Comparison of ENCODE assay signal across 8 cellular contexts in genomic region chr17:979539-980405, GRCh38. TPM values are rescaled to one million over a fixed set of nuclear protein-coding genes. Genes with fewer than 3 reads are reported as not detected.
DNase-seq lines count a peak whose midpoint lies in the region; ATAC-seq, FAIRE-seq and TF ChIP-seq lines count a peak whose summit lies in the region.

TSS of gene NXN (minus strand) at chr17:979776.

- H3K27ac ChIP-seq in caudate nucleus (ENCODE audit: low read depth, low read length) = peak within 1 kb of the TSS; percentile 44
- H3K27ac ChIP-seq in kidney (ENCODE audit: low read depth in 2 of 2, low read length in 2 of 2) = peak within 1 kb of the TSS; percentile 67 to 86

- TF ChIP-seq CTCF in kidney (IDR thresholded peaks at IDR 0.05; ENCODE audit: borderline replicate concordance, extremely low read depth, insufficient read depth) = no peak

- H3K9me3 ChIP-seq in kidney (ENCODE audit: control insufficient read depth in 1 of 2, low read length in 2 of 2) = no peaks in the 10 kb centered on the region

- H3K4me3 ChIP-seq in GM08714 (ENCODE audit: low read length) (peak within 1 kb of the TSS; percentile 61), kidney (ENCODE audit: low read length in 2 of 2) (peak within 1 kb of the TSS; percentile 44 to 58)

- H3K36me3 ChIP-seq in kidney (ENCODE audit: control insufficient read depth in 1 of 2, insufficient read depth in 2 of 2, low read length in 2 of 2) = no peaks in the 10 kb centered on the region

- peak within 1 kb of the TSS; percentile 32 to 58 for H3K9ac ChIP-seq in kidney (ENCODE audit: low read length in 2 of 2)

- peaks cover 0 to 8% of the 10 kb centered on the region in 2 donors for H3K4me1 ChIP-seq in kidney (ENCODE audit: control insufficient read depth in 1 of 2, insufficient read depth in 1 of 2, low read depth in 1 of 2, low read length in 2 of 2)

- peak; percentile 48 to 70 for DNase-seq in NCI-H1930 (lab: John Stamatoyannopoulos, UW)
- peak; percentile 78 for DNase-seq in activated CD4-positive, CD25-positive, alpha-beta regulatory T cell treated with anti-CD3 and anti-CD28 coated beads, Interleukin-2, amount 50 U/mL, for 16 hours (ENCODE audit: low read depth, low spot score)
- DNase-seq in caudate nucleus (lab: John Stamatoyannopoulos, UW) = peak in 57 of 61 donors; percentile 43 to 92 (median 77)
- DNase-seq in kidney = peak; percentile 97
- peak; percentile 84 to 86 for DNase-seq in stimulated activated CD4-positive, alpha-beta T cell treated with anti-CD3 and anti-CD28 coated beads, Interleukin-15, amount 100 ng/mL, for 1 hour (ENCODE audit: low read depth in 1 of 2, low spot score in 1 of 2)

- peak; percentile 65 for ATAC-seq in HG02588 (IDR thresholded peaks at IDR 0.05; ENCODE audit: unreplicated experiment)
- no peak for ATAC-seq in GM18858 (IDR thresholded peaks at IDR 0.05; ENCODE audit: unreplicated experiment)

- intact Hi-C loops in kidney (cut with DNase I) = loop anchor here (10.0 kb wide), 2 partner anchors 105 to 185 kb away; no protein-coding TSS in a partner anchor

- FAIRE-seq in kidney (lab: Jason Lieb, UNC) = no peak

RNA-seq across cellular contexts. Expression of gene NXN, which starts in this region (rescaled TPM):
- 26.8 TPM for total RNA-seq in kidney
- polyA plus RNA-seq in kidney (ENCODE audit: insufficient read depth, low read depth, low replicate concordance) = 10.2 TPM
